Comparison of ENCODE assay signal across 8 cellular contexts in genomic region chr14:80987235-80988032, GRCh38. TPM values are rescaled to one million over a fixed set of nuclear protein-coding genes. Genes with fewer than 3 reads are reported as not detected.
DNase-seq lines count a peak whose midpoint lies in the region; ATAC-seq, FAIRE-seq and TF ChIP-seq lines count a peak whose summit lies in the region.

No MANE protein-coding gene starts in this region.

- H3K4me3 ChIP-seq in dorsolateral prefrontal cortex: no peak overlapping the region

- TF ChIP-seq CTCF in dorsolateral prefrontal cortex (IDR thresholded peaks at IDR 0.05 in 54 of 56, conservative IDR thresholded peaks at IDR 0.05 in 2 of 56; ENCODE audit: low read depth in 1 of 56, partially characterized antibody in 56 of 56): peak; percentile 58 to 98 (median 93)

- TF ChIP-seq POLR2A in GM12892 (IDR thresholded peaks at IDR 0.05; ENCODE audit: low read depth, low read length): no peak

- FAIRE-seq in GM12892 (lab: Jason Lieb, UNC): peak; percentile 74

- ATAC-seq in HG03135 (IDR thresholded peaks at IDR 0.05; ENCODE audit: unreplicated experiment): peak; percentile 56

- no peak overlapping the region for H3K4me3 Mint-ChIP-seq in activated CD4-positive, alpha-beta T cell treated with anti-CD3 and anti-CD28 coated beads, Interleukin-2, amount 10 ng/mL, durations not matched to agents 7 days and 5 days

- CTCF ChIA-PET in activated CD4-positive, alpha-beta T cell treated with anti-CD3 and anti-CD28 coated beads, Interleukin-2, amount 10 ng/mL, durations not matched to agents 7 days and 5 days (lab: Charles Lee): interaction anchor here (0.6 to 4.2 kb wide), 20 partner anchors 10 to 466 kb away, joined by 3 to 32 read pairs (median 4); partner anchors contain the start of genes CEP128, STON2 and TSHR

- POLR2A ChIA-PET in activated CD4-positive, alpha-beta T cell treated with anti-CD3 and anti-CD28 coated beads, Interleukin-2, amount 10 ng/mL, durations not matched to agents 7 days and 5 days (lab: Charles Lee): interaction anchor here (0.7 to 1.4 kb wide), 3 partner anchors 9 to 32 kb away, joined by 3 to 6 read pairs (median 4); partner anchors contain the start of gene TSHR

- peaks cover 0 to 17% (median 0%) of the 10 kb centered on the region in 45 donors for H3K27me3 ChIP-seq in dorsolateral prefrontal cortex

- peak; percentile 52 for DNase-seq in A172 (ENCODE audit: low spot score)
- peak; percentile 23 for DNase-seq in GM12892 (ENCODE audit: insufficient read length)
- peak; percentile 72 for DNase-seq in NCI-H2227 treated with DMSO at 0.1 percent for 48 hours (lab: John Stamatoyannopoulos, UW)
- DNase-seq in activated CD4-positive, alpha-beta T cell treated with anti-CD3 and anti-CD28 coated beads, Interleukin-2, amount 10 ng/mL, durations not matched to agents 7 days and 5 days: peak; percentile 79
- peak in 8 of 10 donors; percentile 46 to 79 (median 59) for DNase-seq in dorsolateral prefrontal cortex
- DNase-seq in lung microvascular endothelial cell (ENCODE audit: low read depth in 2 of 2): peak; percentile 69 to 79
- peak; percentile 13 to 33 for DNase-seq in stimulated activated CD8-positive, alpha-beta memory T cell treated with anti-CD3 and anti-CD28 coated beads, Interleukin-4, amount 100 ng/mL, for 1 hour (ENCODE audit: low read depth in 2 of 2, low spot score in 1 of 2)

- peaks cover 6% of the 10 kb centered on the region for H3K27me3 Mint-ChIP-seq in activated CD4-positive, alpha-beta T cell treated with anti-CD3 and anti-CD28 coated beads, Interleukin-2, amount 10 ng/mL, durations not matched to agents 7 days and 5 days

- intact Hi-C loops in dorsolateral prefrontal cortex (cut with DNase I): loop anchor here (2.0 kb wide), 1 partner anchor 33 kb away; the partner anchor contains the start of gene TSHR (in 2 of the 2)

- H3K27ac ChIP-seq in dorsolateral prefrontal cortex: no peak overlapping the region

- H3K9me3 Mint-ChIP-seq in activated CD4-positive, alpha-beta T cell treated with anti-CD3 and anti-CD28 coated beads, Interleukin-2, amount 10 ng/mL, durations not matched to agents 7 days and 5 days: no peaks in the 10 kb centered on the region

- H3K36me3 Mint-ChIP-seq in activated CD4-positive, alpha-beta T cell treated with anti-CD3 and anti-CD28 coated beads, Interleukin-2, amount 10 ng/mL, durations not matched to agents 7 days and 5 days (ENCODE audit: low read depth): no peaks in the 10 kb centered on the region

- H3K4me1 Mint-ChIP-seq in activated CD4-positive, alpha-beta T cell treated with anti-CD3 and anti-CD28 coated beads, Interleukin-2, amount 10 ng/mL, durations not matched to agents 7 days and 5 days: peaks cover 15% of the 10 kb centered on the region

- no peak overlapping the region for H3K27ac Mint-ChIP-seq in activated CD4-positive, alpha-beta T cell treated with anti-CD3 and anti-CD28 coated beads, Interleukin-2, amount 10 ng/mL, durations not matched to agents 7 days and 5 days

RNA-seq across cellular contexts. Expression of gene TSHR, which starts 32.0 kb away (rescaled TPM):
- total RNA-seq in A172 (2014; rRNA removed; shearing (Covaris generic)): not detected in 2 replicates
- polyA plus RNA-seq in GM12892 (2012; ENCODE audit: missing spikeins): 0.06 TPM
- total RNA-seq in activated CD4-positive, alpha-beta T cell treated with anti-CD3 and anti-CD28 coated beads, Interleukin-2, amount 10 ng/mL, durations not matched to agents 7 days and 5 days: 1 to 10 TPM in 1 of 2 experiments, under 1 TPM in 1; 0.82 to 1.0 TPM
- total RNA-seq in dorsolateral prefrontal cortex (under 1 TPM in 22 of 120 experiments, not detected in 98; 0.10 to 0.81 (median 0.35) TPM), lung microvascular endothelial cell (not detected in 2 replicates)

RNA-seq across cellular contexts. Expression of gene CEP128, which starts 45.9 kb away (rescaled TPM):
- total RNA-seq in A172 (2014; rRNA removed; shearing (Covaris generic)): 2.4 and 4.2 TPM in 2 replicates
- 4.7 TPM for polyA plus RNA-seq in GM12892 (2012; ENCODE audit: missing spikeins)
- 10 to 100 TPM; 27.4 to 35.8 TPM for total RNA-seq in activated CD4-positive, alpha-beta T cell treated with anti-CD3 and anti-CD28 coated beads, Interleukin-2, amount 10 ng/mL, durations not matched to agents 7 days and 5 days
- 10 to 100 TPM in 90 of 120 experiments, 1 to 10 TPM in 30; 5.2 to 21.4 (median 13.1) TPM for total RNA-seq in dorsolateral prefrontal cortex
- 2.4 and 3.1 TPM in 2 replicates for total RNA-seq in lung microvascular endothelial cell

Comparison
In these comparisons a context has a peak if more than half of its experiments do, and no peak if none do; other contexts are left out.
1. DNase-seq: peak in every context shown above with its lines; median percentile 79 in activated CD4-positive, alpha-beta T cell treated with anti-CD3 and anti-CD28 coated beads, Interleukin-2, amount 10 ng/mL, durations not matched to agents 7 days and 5 days; 74 in lung microvascular endothelial cell; 72 in NCI-H2227 treated with DMSO at 0.1 percent for 48 hours; 59 in dorsolateral prefrontal cortex; 52 in A172; 23 in GM12892; 23 in stimulated activated CD8-positive, alpha-beta memory T cell treated with anti-CD3 and anti-CD28 coated beads, Interleukin-4, amount 100 ng/mL, for 1 hour.